13 cellular contexts compared by ENCODE assay signal in genomic region chr4:682490-683172, GRCh38. TPM values are rescaled to one million over a fixed set of nuclear protein-coding genes. Genes with fewer than 3 reads are reported as not detected.
A peak's percentile ranks its signal among the peaks of the same experiment; 100 is the strongest.
DNase-seq lines count a peak whose midpoint lies in the region; ATAC-seq, FAIRE-seq and TF ChIP-seq lines count a peak whose summit lies in the region.
"Had no signal": no experiment of that assay in that cellular context is flagged by ENCODE, and none has a peak within 500 bp of the region (broad histone marks: within the 10 kb centered on the region; RNA-seq: fewer than 3 reads in every experiment).

No MANE protein-coding gene starts in this region.

- no peak overlapping the region for H2AFZ ChIP-seq in HepG2 (ENCODE audit: low read length)

- no peaks in the 10 kb centered on the region for H3K9me3 ChIP-seq in HepG2 (ENCODE audit: low read length)
- H3K9me3 ChIP-seq in right lobe of liver: no peaks in the 10 kb centered on the region

- no peak for ATAC-seq in HepG2
- no peak for ATAC-seq in right lobe of liver
- ATAC-seq in left colon: peak; percentile 3
- ATAC-seq in HG02981 (IDR thresholded peaks at IDR 0.05; ENCODE audit: unreplicated experiment): no peak

- H3K36me3 ChIP-seq in HepG2 (replicated peaks in 1 of 2; ENCODE audit: control insufficient read depth in 1 of 2, insufficient read depth in 2 of 2, low read length in 2 of 2) (no peaks in the 10 kb centered on the region), right lobe of liver (no peaks in the 10 kb centered on the region)
- H3K36me3 ChIP-seq: cardiac muscle cell had no signal

- intact Hi-C loops in HepG2 (cut with micrococcal nuclease; ENCODE audit: unreplicated experiment): no loop called here
- intact Hi-C loops in right lobe of liver (cut with DNase I): no loop called here
- intact Hi-C loops in left colon (cut with DNase I, micrococcal nuclease): no loop called here

- FAIRE-seq in HepG2 (lab: Jason Lieb, UNC): no peak
- FAIRE-seq: endothelial cell of umbilical vein had no signal

- peak overlapping the region; percentile 79 for H3K4me2 ChIP-seq in HepG2 (ENCODE audit: low read depth, low read length)

- H3K79me2 ChIP-seq in HepG2 (ENCODE audit: insufficient read depth, low read length): no peaks in the 10 kb centered on the region

- TF ChIP-seq POLR2A in HepG2 (IDR thresholded peaks at IDR 0.05; ENCODE audit: insufficient read depth in 1 of 2, low read depth in 2 of 2, low read length in 2 of 2): no peak
- TF ChIP-seq POLR2A in right lobe of liver (IDR thresholded peaks at IDR 0.05): no peak

- H3K4me3 ChIP-seq in HepG2 (replicated peaks in 1 of 3; ENCODE audit: insufficient read depth in 1 of 3, low read depth in 2 of 3, low read length in 3 of 3): peak overlapping the region in 2 of 3 experiments; percentile 64 to 74; a peak in 4 of 6 replicates
- H3K4me3 ChIP-seq in right lobe of liver: no peak overlapping the region
- H3K4me3 ChIP-seq: cardiac muscle cell had no signal

- H3K9ac ChIP-seq in HepG2 (ENCODE audit: insufficient read depth, low read depth, low read length): peak overlapping the region; percentile 55; the same call in 1 of the 2 replicates

- 73% methylated on average over 8 of the region's 23 CpGs for WGBS in HepG2 (ENCODE audit: low lambda C conversion rate)
- WGBS in right lobe of liver (ENCODE audit: insufficient coverage, low coverage, low lambda C conversion rate, missing lambda C conversion rate): 85% methylated on average over 5 of the region's 23 CpGs

- H3K27ac ChIP-seq in HepG2 (ENCODE audit: extremely low read length, insufficient read depth, low read length) (no peak overlapping the region), right lobe of liver (no peak overlapping the region)
- H3K27ac ChIP-seq: cardiac muscle cell had no signal

- CTCF ChIA-PET in HepG2 (lab: Yijun Ruan, JAX; ENCODE audit: low intra/inter-chr PET ratio, low total read pairs): no interaction called here

- BruUV-seq in HepG2 (replicated peaks; lab: Mats Ljungman, UMichigan): no TSS peak

- no peaks in the 10 kb centered on the region for H4K20me1 ChIP-seq in HepG2 (ENCODE audit: insufficient read depth, low read length)

- in situ Hi-C loops in HepG2 (cut with HindIII; ENCODE audit: extremely low pct_ligation_motif_present, low pct_unique_long_range_greater_than_20kb): no loop called here

- TF ChIP-seq EP300 in HepG2 (IDR thresholded peaks at IDR 0.05; ENCODE audit: low read depth in 2 of 2, low read length in 2 of 2) (no peak), HepG2 (CRISPR knock-in tag; IDR thresholded peaks at IDR 0.05; ENCODE audit: borderline replicate concordance) (no peak)

- TF ChIP-seq RAD21 in HepG2 (CRISPR knock-in tag; IDR thresholded peaks at IDR 0.05): no peak

- 0 out of 5 replicates have a peak, but pooled peaks cover 0 to 1% of the 10 kb centered on the region in 2 experiments for H3K27me3 ChIP-seq in HepG2 (ENCODE audit: control insufficient read depth in 1 of 2, insufficient read depth in 2 of 2, low read length in 2 of 2)
- no peaks in the 10 kb centered on the region for H3K27me3 ChIP-seq in right lobe of liver
- H3K27me3 ChIP-seq: cardiac muscle cell had no signal

- POLR2A ChIA-PET in HepG2 (lab: Yijun Ruan, JAX): no interaction called here

- DNase-seq in HepG2 (ENCODE audit: low spot score) (no peak), right lobe of liver (no peak), NCI-H146 treated with DMSO at 0.1 percent for 48 hours (lab: John Stamatoyannopoulos, UW; ENCODE audit: unreplicated experiment) (peak; percentile 64), left colon (no peak), ureter (ENCODE audit: low spot score) (peak; percentile 49), NCI-H1436 (lab: John Stamatoyannopoulos, UW) (no peak)
- no peak for DNase-seq in stimulated activated CD4-positive, alpha-beta T cell treated with anti-CD3 and anti-CD28 coated beads, Interleukin-2, amount 100 ng/mL, for 48 hours
- DNase-seq: activated gamma-delta T cell; SHP77 treated with DMSO at 0.1 percent for 48 hours; stimulated activated naive CD4-positive, alpha-beta T cell treated with Interleukin-2 at 50 U/mL for 16 hours had no signal

- peaks cover 87% of the 10 kb centered on the region for H3K4me1 ChIP-seq in HepG2 (ENCODE audit: insufficient read depth, low read length)
- H3K4me1 ChIP-seq in right lobe of liver: peaks cover 0 to 18% (median 7%) of the 10 kb centered on the region in 4 donors

- TF ChIP-seq CTCF in HepG2 (CRISPR knock-in tag; IDR thresholded peaks at IDR 0.05) (peak; percentile 22; the same call in 1 of the 2 replicates), right lobe of liver (IDR thresholded peaks at IDR 0.05) (no peak)

RNA-seq across cellular contexts. Expression of gene SLC49A3, which starts 6.3 kb away (rescaled TPM):
- 0.07 TPM in 1 of 2 replicates, not detected in the other for total RNA-seq in HepG2 (2016; rRNA removed; fragmentation: Illumina TruSeq; extraction: Trizol)
- total RNA-seq in HepG2 (2016; cell fraction: cytosol; rRNA removed; fragmentation: Illumina TruSeq; extraction: Trizol; ENCODE audit: low read depth): not detected in 2 replicates
- 0.09 TPM in 1 of 2 replicates, not detected in the other for total RNA-seq in HepG2 (2016; cell fraction: insoluble cytoplasmic fraction; rRNA removed; fragmentation: Illumina TruSeq; extraction: Trizol)
- not detected in 2 replicates for total RNA-seq in HepG2 (2016; cell fraction: membrane; rRNA removed; fragmentation: Illumina TruSeq; extraction: Trizol)
- 0.62 TPM in 1 of 2 replicates, not detected in the other for total RNA-seq in HepG2 (2016; cell fraction: nucleus; rRNA removed; fragmentation: Illumina TruSeq; extraction: Trizol)
- 0.17 and 0.22 TPM in 2 replicates for polyA plus RNA-seq in HepG2 (2011; rRNA removed)
- polyA plus RNA-seq in HepG2 (2011; cell fraction: cytosol; rRNA removed): 0.10 and 0.16 TPM in 2 replicates
- 1.9 and 2.5 TPM in 2 replicates for polyA plus RNA-seq in HepG2 (2011; cell fraction: nucleus; rRNA removed)
- polyA plus RNA-seq in HepG2 (2012): 0.21 and 0.29 TPM in 2 replicates
- 0.07 TPM in 1 of 2 replicates, not detected in the other for polyA plus RNA-seq in HepG2 (2016; cell fraction: cytosol; fragmentation: Illumina TruSeq; extraction: Trizol; ENCODE audit: low read depth)
- not detected in 2 replicates for polyA plus RNA-seq in HepG2 (2016; cell fraction: insoluble cytoplasmic fraction; fragmentation: Illumina TruSeq; extraction: Trizol; ENCODE audit: low read depth)
- polyA plus RNA-seq in HepG2 (2016; cell fraction: membrane; fragmentation: Illumina TruSeq; extraction: Trizol; ENCODE audit: low read depth): not detected in 2 replicates
- polyA plus RNA-seq in HepG2 (2016; cell fraction: nucleus; fragmentation: Illumina TruSeq; extraction: Trizol; ENCODE audit: insufficient read depth, low read depth): 0.53 TPM in 1 of 2 replicates, not detected in the other
- polyA minus RNA-seq in HepG2 (2011; rRNA and poly(A)+ RNA removed; ENCODE audit: low replicate concordance): 0.12 TPM in 1 of 2 replicates, not detected in the other
- polyA minus RNA-seq in HepG2 (2011; cell fraction: cytosol; rRNA and poly(A)+ RNA removed): not detected in 2 replicates
- polyA minus RNA-seq in HepG2 (2011; cell fraction: nucleus; rRNA and poly(A)+ RNA removed): 0.25 and 0.26 TPM in 2 replicates
- 1 to 10 TPM; 2.9 to 9.0 (median 5.2) TPM for total RNA-seq in right lobe of liver
- 10 to 100 TPM; 10.7 to 15.8 TPM for total RNA-seq in left colon
- 8.9 TPM for total RNA-seq in ureter

RNA-seq across cellular contexts. Expression of gene MYL5, which starts 8.3 kb away (rescaled TPM):
- total RNA-seq in HepG2 (2016; rRNA removed; fragmentation: Illumina TruSeq; extraction: Trizol): 11.0 and 16.0 TPM in 2 replicates
- 6.7 and 8.0 TPM in 2 replicates for total RNA-seq in HepG2 (2016; cell fraction: cytosol; rRNA removed; fragmentation: Illumina TruSeq; extraction: Trizol; ENCODE audit: low read depth)
- 10.1 and 16.2 TPM in 2 replicates for total RNA-seq in HepG2 (2016; cell fraction: insoluble cytoplasmic fraction; rRNA removed; fragmentation: Illumina TruSeq; extraction: Trizol)
- 7.6 and 8.2 TPM in 2 replicates for total RNA-seq in HepG2 (2016; cell fraction: membrane; rRNA removed; fragmentation: Illumina TruSeq; extraction: Trizol)
- 15.9 and 16.6 TPM in 2 replicates for total RNA-seq in HepG2 (2016; cell fraction: nucleus; rRNA removed; fragmentation: Illumina TruSeq; extraction: Trizol)
- polyA plus RNA-seq in HepG2 (2011; rRNA removed): 6.5 and 11.5 TPM in 2 replicates
- polyA plus RNA-seq in HepG2 (2011; cell fraction: cytosol; rRNA removed): 4.1 and 4.4 TPM in 2 replicates
- 40.0 and 46.9 TPM in 2 replicates for polyA plus RNA-seq in HepG2 (2011; cell fraction: nucleus; rRNA removed)
- polyA plus RNA-seq in HepG2 (2012): 7.4 and 8.9 TPM in 2 replicates
- 4.4 and 5.5 TPM in 2 replicates for polyA plus RNA-seq in HepG2 (2016; cell fraction: cytosol; fragmentation: Illumina TruSeq; extraction: Trizol; ENCODE audit: low read depth)
- polyA plus RNA-seq in HepG2 (2016; cell fraction: insoluble cytoplasmic fraction; fragmentation: Illumina TruSeq; extraction: Trizol; ENCODE audit: low read depth): 8.5 and 12.2 TPM in 2 replicates
- polyA plus RNA-seq in HepG2 (2016; cell fraction: membrane; fragmentation: Illumina TruSeq; extraction: Trizol; ENCODE audit: low read depth): 4.9 and 6.3 TPM in 2 replicates
- polyA plus RNA-seq in HepG2 (2016; cell fraction: nucleus; fragmentation: Illumina TruSeq; extraction: Trizol; ENCODE audit: insufficient read depth, low read depth): 33.7 and 41.8 TPM in 2 replicates
- polyA minus RNA-seq in HepG2 (2011; rRNA and poly(A)+ RNA removed; ENCODE audit: low replicate concordance): 3.4 and 4.4 TPM in 2 replicates
- polyA minus RNA-seq in HepG2 (2011; cell fraction: cytosol; rRNA and poly(A)+ RNA removed): 1.4 TPM in 1 of 2 replicates, not detected in the other
- polyA minus RNA-seq in HepG2 (2011; cell fraction: nucleus; rRNA and poly(A)+ RNA removed): 11.8 and 15.5 TPM in 2 replicates
- 1 to 10 TPM; 6.9 to 9.2 (median 8.4) TPM for total RNA-seq in right lobe of liver
- 10 to 100 TPM; 30.0 to 37.1 TPM for total RNA-seq in left colon
- 46.0 TPM for total RNA-seq in ureter

RNA-seq across cellular contexts. Expression of gene ATP5ME, which starts 8.6 kb away (rescaled TPM):
- total RNA-seq in HepG2 (2016; rRNA removed; fragmentation: Illumina TruSeq; extraction: Trizol) (753 and 1,048 TPM in 2 replicates), right lobe of liver (100 to 1,000 TPM in 4 of 6 experiments, 10 to 100 TPM in 2; 78.2 to 225 (median 162) TPM), left colon (100 to 1,000 TPM; 383 to 496 TPM), ureter (317 TPM)
- 458 and 593 TPM in 2 replicates for total RNA-seq in HepG2 (2016; cell fraction: cytosol; rRNA removed; fragmentation: Illumina TruSeq; extraction: Trizol; ENCODE audit: low read depth)
- 792 and 1,109 TPM in 2 replicates for total RNA-seq in HepG2 (2016; cell fraction: insoluble cytoplasmic fraction; rRNA removed; fragmentation: Illumina TruSeq; extraction: Trizol)
- total RNA-seq in HepG2 (2016; cell fraction: membrane; rRNA removed; fragmentation: Illumina TruSeq; extraction: Trizol): 613 and 660 TPM in 2 replicates
- total RNA-seq in HepG2 (2016; cell fraction: nucleus; rRNA removed; fragmentation: Illumina TruSeq; extraction: Trizol): 219 and 249 TPM in 2 replicates
- 301 and 305 TPM in 2 replicates for polyA plus RNA-seq in HepG2 (2011; rRNA removed)
- 507 and 666 TPM in 2 replicates for polyA plus RNA-seq in HepG2 (2011; cell fraction: cytosol; rRNA removed)
- 133 and 152 TPM in 2 replicates for polyA plus RNA-seq in HepG2 (2011; cell fraction: nucleus; rRNA removed)
- polyA plus RNA-seq in HepG2 (2012): 451 and 767 TPM in 2 replicates
- 482 and 603 TPM in 2 replicates for polyA plus RNA-seq in HepG2 (2016; cell fraction: cytosol; fragmentation: Illumina TruSeq; extraction: Trizol; ENCODE audit: low read depth)
- polyA plus RNA-seq in HepG2 (2016; cell fraction: insoluble cytoplasmic fraction; fragmentation: Illumina TruSeq; extraction: Trizol; ENCODE audit: low read depth): 926 and 995 TPM in 2 replicates
- 496 and 594 TPM in 2 replicates for polyA plus RNA-seq in HepG2 (2016; cell fraction: membrane; fragmentation: Illumina TruSeq; extraction: Trizol; ENCODE audit: low read depth)
- polyA plus RNA-seq in HepG2 (2016; cell fraction: nucleus; fragmentation: Illumina TruSeq; extraction: Trizol; ENCODE audit: insufficient read depth, low read depth): 426 and 431 TPM in 2 replicates
- 68.8 and 71.4 TPM in 2 replicates for polyA minus RNA-seq in HepG2 (2011; rRNA and poly(A)+ RNA removed; ENCODE audit: low replicate concordance)
- polyA minus RNA-seq in HepG2 (2011; cell fraction: cytosol; rRNA and poly(A)+ RNA removed): 62.0 and 63.6 TPM in 2 replicates
- 23.6 and 38.7 TPM in 2 replicates for polyA minus RNA-seq in HepG2 (2011; cell fraction: nucleus; rRNA and poly(A)+ RNA removed)

RNA-seq across cellular contexts. Expression of gene PCGF3, which starts 23.0 kb away (rescaled TPM):
- total RNA-seq in HepG2 (2016; rRNA removed; fragmentation: Illumina TruSeq; extraction: Trizol) (24.2 and 28.6 TPM in 2 replicates), right lobe of liver (10 to 100 TPM; 13.0 to 23.5 (median 14.7) TPM), left colon (10 to 100 TPM; 46.9 to 51.9 TPM), ureter (63.3 TPM)
- 16.2 and 16.7 TPM in 2 replicates for total RNA-seq in HepG2 (2016; cell fraction: cytosol; rRNA removed; fragmentation: Illumina TruSeq; extraction: Trizol; ENCODE audit: low read depth)
- 22.5 and 27.7 TPM in 2 replicates for total RNA-seq in HepG2 (2016; cell fraction: insoluble cytoplasmic fraction; rRNA removed; fragmentation: Illumina TruSeq; extraction: Trizol)
- 36.9 and 38.9 TPM in 2 replicates for total RNA-seq in HepG2 (2016; cell fraction: membrane; rRNA removed; fragmentation: Illumina TruSeq; extraction: Trizol)
- 40.6 and 42.6 TPM in 2 replicates for total RNA-seq in HepG2 (2016; cell fraction: nucleus; rRNA removed; fragmentation: Illumina TruSeq; extraction: Trizol)
- 66.2 and 80.8 TPM in 2 replicates for polyA plus RNA-seq in HepG2 (2011; rRNA removed)
- 32.3 and 37.9 TPM in 2 replicates for polyA plus RNA-seq in HepG2 (2011; cell fraction: cytosol; rRNA removed)
- 406 and 428 TPM in 2 replicates for polyA plus RNA-seq in HepG2 (2011; cell fraction: nucleus; rRNA removed)
- 37.8 and 47.7 TPM in 2 replicates for polyA plus RNA-seq in HepG2 (2012)
- polyA plus RNA-seq in HepG2 (2016; cell fraction: cytosol; fragmentation: Illumina TruSeq; extraction: Trizol; ENCODE audit: low read depth): 13.4 and 15.5 TPM in 2 replicates
- 20.0 and 26.4 TPM in 2 replicates for polyA plus RNA-seq in HepG2 (2016; cell fraction: insoluble cytoplasmic fraction; fragmentation: Illumina TruSeq; extraction: Trizol; ENCODE audit: low read depth)
- 26.7 and 30.4 TPM in 2 replicates for polyA plus RNA-seq in HepG2 (2016; cell fraction: membrane; fragmentation: Illumina TruSeq; extraction: Trizol; ENCODE audit: low read depth)
- 92.0 and 96.8 TPM in 2 replicates for polyA plus RNA-seq in HepG2 (2016; cell fraction: nucleus; fragmentation: Illumina TruSeq; extraction: Trizol; ENCODE audit: insufficient read depth, low read depth)
- polyA minus RNA-seq in HepG2 (2011; rRNA and poly(A)+ RNA removed; ENCODE audit: low replicate concordance): 38.9 and 82.6 TPM in 2 replicates
- 18.1 and 23.5 TPM in 2 replicates for polyA minus RNA-seq in HepG2 (2011; cell fraction: cytosol; rRNA and poly(A)+ RNA removed)
- polyA minus RNA-seq in HepG2 (2011; cell fraction: nucleus; rRNA and poly(A)+ RNA removed): 119 and 121 TPM in 2 replicates

RNA-seq across cellular contexts. Expression of gene PDE6B, which starts 57.3 kb away (rescaled TPM):
- total RNA-seq in HepG2 (2016; rRNA removed; fragmentation: Illumina TruSeq; extraction: Trizol): 0.38 TPM in 1 of 2 replicates, not detected in the other
- 0.20 TPM in 1 of 2 replicates, not detected in the other for total RNA-seq in HepG2 (2016; cell fraction: cytosol; rRNA removed; fragmentation: Illumina TruSeq; extraction: Trizol; ENCODE audit: low read depth)
- 0.09 TPM in 1 of 2 replicates, not detected in the other for total RNA-seq in HepG2 (2016; cell fraction: insoluble cytoplasmic fraction; rRNA removed; fragmentation: Illumina TruSeq; extraction: Trizol)
- total RNA-seq in HepG2 (2016; cell fraction: membrane; rRNA removed; fragmentation: Illumina TruSeq; extraction: Trizol): 0.25 TPM in 1 of 2 replicates, not detected in the other
- not detected in 2 replicates for total RNA-seq in HepG2 (2016; cell fraction: nucleus; rRNA removed; fragmentation: Illumina TruSeq; extraction: Trizol)
- polyA plus RNA-seq in HepG2 (2011; rRNA removed): 0.38 and 0.40 TPM in 2 replicates
- polyA plus RNA-seq in HepG2 (2011; cell fraction: cytosol; rRNA removed): 0.43 and 0.62 TPM in 2 replicates
- 0.33 and 0.45 TPM in 2 replicates for polyA plus RNA-seq in HepG2 (2011; cell fraction: nucleus; rRNA removed)
- 0.38 and 0.73 TPM in 2 replicates for polyA plus RNA-seq in HepG2 (2012)
- polyA plus RNA-seq in HepG2 (2016; cell fraction: cytosol; fragmentation: Illumina TruSeq; extraction: Trizol; ENCODE audit: low read depth): not detected in 2 replicates
- polyA plus RNA-seq in HepG2 (2016; cell fraction: insoluble cytoplasmic fraction; fragmentation: Illumina TruSeq; extraction: Trizol; ENCODE audit: low read depth): not detected in 2 replicates
- polyA plus RNA-seq in HepG2 (2016; cell fraction: membrane; fragmentation: Illumina TruSeq; extraction: Trizol; ENCODE audit: low read depth): 0.13 TPM in 1 of 2 replicates, not detected in the other
- polyA plus RNA-seq in HepG2 (2016; cell fraction: nucleus; fragmentation: Illumina TruSeq; extraction: Trizol; ENCODE audit: insufficient read depth, low read depth): not detected in 2 replicates
- 0.32 TPM in 1 of 2 replicates, not detected in the other for polyA minus RNA-seq in HepG2 (2011; rRNA and poly(A)+ RNA removed; ENCODE audit: low replicate concordance)
- polyA minus RNA-seq in HepG2 (2011; cell fraction: cytosol; rRNA and poly(A)+ RNA removed): 0.69 and 1.3 TPM in 2 replicates
- 0.37 and 1.3 TPM in 2 replicates for polyA minus RNA-seq in HepG2 (2011; cell fraction: nucleus; rRNA and poly(A)+ RNA removed)
- 1 to 10 TPM in 1 of 6 experiments, under 1 TPM in 4, not detected in 1; 0.24 to 1.9 (median 0.76) TPM for total RNA-seq in right lobe of liver
- 1 to 10 TPM; 1.3 to 1.4 TPM for total RNA-seq in left colon
- 15.1 TPM for total RNA-seq in ureter

Comparison
In these comparisons a context has a peak if more than half of its experiments do, and no peak if none do; other contexts are left out.
1. H3K4me3 ChIP-seq: peak in HepG2 (2 of 3); none in right lobe of liver (0 of 3).
2. DNase-seq: peak in NCI-H146 treated with DMSO at 0.1 percent for 48 hours (single experiment) and ureter (single experiment); none in HepG2 (single experiment), right lobe of liver (0 of 3), left colon (0 of 2), stimulated activated CD4-positive, alpha-beta T cell treated with anti-CD3 and anti-CD28 coated beads, Interleukin-2, amount 100 ng/mL, for 48 hours (0 of 2) and NCI-H1436 (single experiment).